In the genomic region with DNA sequence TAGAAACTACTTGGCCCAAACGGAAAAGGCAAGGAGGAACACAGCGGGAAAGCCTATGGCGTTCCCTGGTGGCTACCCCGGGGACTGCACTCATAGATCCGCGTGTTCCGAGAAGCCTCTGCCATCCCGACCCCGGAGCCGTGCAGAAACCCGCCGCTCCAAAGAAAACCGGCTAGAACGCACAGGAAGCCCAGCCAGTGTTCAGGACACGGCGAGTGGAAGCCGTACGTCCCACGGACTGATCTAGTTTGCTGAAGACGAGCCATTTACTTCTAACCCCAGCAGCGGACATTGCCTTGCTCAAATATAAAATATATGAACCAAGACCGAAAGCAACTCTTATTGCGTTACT, we compare ENCODE assay signal across 8 cellular contexts.
A peak's percentile ranks its signal among the peaks of the same experiment; 100 is the strongest.
DNase-seq lines count a peak whose midpoint lies in the region; ATAC-seq and TF ChIP-seq lines count a peak whose summit lies in the region.
"Not testable (repeated sequence)": the region's sequence is repeated elsewhere in the genome, so short reads cannot be mapped to it uniquely, and the experiment has no call there.

No MANE protein-coding gene starts in this region.

- DNase-seq in ELR (ENCODE audit: low read depth) = peak; percentile 24
- not testable (repeated sequence) for DNase-seq in Panc1 (ENCODE audit: low read depth, low spot score)
- peak; percentile 77 for DNase-seq in activated T-cell treated with anti-CD3 and anti-CD28 coated beads, Interleukin-2, amount 50 U/mL, for 24 hours
- peak; percentile 13 to 35 for DNase-seq in central memory CD8-positive, alpha-beta T cell (ENCODE audit: low spot score in 2 of 2)
- DNase-seq in head of caudate nucleus = peak in 27 of 42 donors; percentile 1 to 53 (median 15)
- peak; percentile 27 to 63 (median 59) for DNase-seq in mucosa of descending colon
- DNase-seq in stimulated activated CD4-positive, alpha-beta T cell treated with anti-CD3 and anti-CD28 coated beads, Interleukin-12 subunit alpha, Interleukin-12 subunit beta, amount 100 ng/mL, for 4 hours = peak; percentile 18
- DNase-seq in vagina (ENCODE audit: extremely low spot score in 2 of 2) = peak in 1 of 2 donors; percentile 37

- ATAC-seq in Panc1; central memory CD8-positive, alpha-beta T cell (replicated peaks; ENCODE audit: extremely low read depth, poor library complexity, severe bottlenecking); mucosa of descending colon: not testable (repeated sequence)

- in situ Hi-C loops in Panc1 (cut with HindIII; ENCODE audit: low pct_unique_long_range_greater_than_20kb, low sequenced_read_pairs) = not testable (repeated sequence)

- TF ChIP-seq POLR2A in vagina (IDR thresholded peaks at IDR 0.05) = not testable (repeated sequence)

- not testable (repeated sequence) for TF ChIP-seq CTCF in Panc1 (IDR thresholded peaks at IDR 0.05); mucosa of descending colon (IDR thresholded peaks at IDR 0.05); vagina (IDR thresholded peaks at IDR 0.05)

- not testable (repeated sequence) for H3K27me3 ChIP-seq in Panc1 (ENCODE audit: control insufficient read depth, insufficient read depth, low read length); vagina

- POLR2A ChIA-PET in Panc1 (lab: Charles Lee) = not testable (repeated sequence)

- H3K4me3 ChIP-seq in Panc1 (ENCODE audit: low read depth in 2 of 2, low read length in 2 of 2) (peak overlapping the region; percentile 22 to 37; a peak in 3 of 4 replicates), vagina (peak overlapping the region; percentile 27 to 38)
- H3K4me3 ChIP-seq in mucosa of descending colon = not testable (repeated sequence)

- BruUV-seq in Panc1 (replicated peaks; lab: Mats Ljungman, UMichigan) = not testable (repeated sequence)

- not testable (repeated sequence) for H3K4me1 ChIP-seq in Panc1 (ENCODE audit: control insufficient read depth, insufficient read depth, low read length); mucosa of descending colon (ENCODE audit: low read depth); vagina

- not testable (repeated sequence) for H3K27ac ChIP-seq in Panc1 (ENCODE audit: low read length); vagina

- peak overlapping the region; percentile 83 for H3K27ac Mint-ChIP-seq in activated T-cell treated with anti-CD3 and anti-CD28 coated beads, Interleukin-2, amount 50 U/mL, for 24 hours
- not testable (repeated sequence) for H3K27ac Mint-ChIP-seq in central memory CD8-positive, alpha-beta T cell (ENCODE audit: low read depth)

- intact Hi-C loops in Panc1 (cut with micrococcal nuclease; ENCODE audit: unreplicated experiment); head of caudate nucleus (cut with DNase I); mucosa of descending colon (cut with DNase I, micrococcal nuclease); vagina (cut with DNase I): not testable (repeated sequence)

- not testable (repeated sequence) for H3K4me1 Mint-ChIP-seq in activated T-cell treated with anti-CD3 and anti-CD28 coated beads, Interleukin-2, amount 50 U/mL, for 24 hours (ENCODE audit: low read depth); central memory CD8-positive, alpha-beta T cell

- not testable (repeated sequence) for H3K27me3 Mint-ChIP-seq in activated T-cell treated with anti-CD3 and anti-CD28 coated beads, Interleukin-2, amount 50 U/mL, for 24 hours; central memory CD8-positive, alpha-beta T cell

- H3K4me3 Mint-ChIP-seq in activated T-cell treated with anti-CD3 and anti-CD28 coated beads, Interleukin-2, amount 50 U/mL, for 24 hours = peak overlapping the region; percentile 77
- H3K4me3 Mint-ChIP-seq in central memory CD8-positive, alpha-beta T cell = not testable (repeated sequence)

- not testable (repeated sequence) for H3K9me3 ChIP-seq in Panc1 (ENCODE audit: control insufficient read depth, insufficient read depth, low read depth, low read length); mucosa of descending colon; vagina

- not testable (repeated sequence) for H3K36me3 ChIP-seq in Panc1 (ENCODE audit: control insufficient read depth, insufficient read depth, low read length); mucosa of descending colon (ENCODE audit: low read depth); vagina

- CTCF ChIA-PET in Panc1 (lab: Charles Lee) = not testable (repeated sequence)

- H3K36me3 Mint-ChIP-seq in activated T-cell treated with anti-CD3 and anti-CD28 coated beads, Interleukin-2, amount 50 U/mL, for 24 hours (ENCODE audit: low read depth); central memory CD8-positive, alpha-beta T cell (ENCODE audit: insufficient read depth): not testable (repeated sequence)

- H3K9me3 Mint-ChIP-seq in activated T-cell treated with anti-CD3 and anti-CD28 coated beads, Interleukin-2, amount 50 U/mL, for 24 hours; central memory CD8-positive, alpha-beta T cell: not testable (repeated sequence)
